ENCODE assay signal across 19 cellular contexts in genomic region chr2:99747842-99748241, GRCh38.
"Had no signal": no experiment of that assay in that cellular context is flagged by ENCODE, and none has a peak within 500 bp of the region (broad histone marks: within the 10 kb centered on the region; RNA-seq: fewer than 3 reads in every experiment).

No MANE protein-coding gene starts in this region.

- ATAC-seq: foreskin keratinocyte; left lobe of liver; lower lobe of right lung; naive thymus-derived CD8-positive, alpha-beta T cell had no signal

- H3K9me3 Mint-ChIP-seq: neural crest cell, type B pancreatic cell had no signal

- H3K27ac ChIP-seq: colonic mucosa, foreskin keratinocyte, lower lobe of right lung, suprapubic skin, thyroid gland had no signal

- H3K4me3 ChIP-seq: colonic mucosa, lower lobe of right lung, suprapubic skin, thyroid gland had no signal

- H3K9me3 ChIP-seq: colonic mucosa, lower lobe of right lung, suprapubic skin, thyroid gland had no signal

- H3K4me1 Mint-ChIP-seq: memory B cell had no signal

- H3K27ac Mint-ChIP-seq: memory B cell; naive thymus-derived CD8-positive, alpha-beta T cell; type B pancreatic cell had no signal

- DNase-seq: colonic mucosa; dermis blood vessel endothelial cell; erythroblast; foreskin keratinocyte; head of caudate nucleus; hippocampal formation; islet precursor cell; lower lobe of right lung; naive thymus-derived CD8-positive, alpha-beta T cell; small intestine; stimulated activated CD4-positive, alpha-beta T cell treated with anti-CD3 and anti-CD28 coated beads, Interleukin-12 subunit alpha, Interleukin-12 subunit beta, amount 100 ng/mL, for 4 hours; stimulated activated CD4-positive, alpha-beta T cell treated with anti-CD3 and anti-CD28 coated beads, Interleukin-2, amount 100 ng/mL, for 48 hours; stimulated activated naive CD4-positive, alpha-beta T cell treated with Interleukin-2 at 50 U/mL for 16 hours; thyroid gland had no signal

- H3K36me3 ChIP-seq: colonic mucosa, lower lobe of right lung, suprapubic skin, thyroid gland had no signal

- H3K4me3 Mint-ChIP-seq: memory B cell; naive thymus-derived CD8-positive, alpha-beta T cell; neural crest cell; type B pancreatic cell had no signal

- H3K27me3 ChIP-seq: colonic mucosa, foreskin keratinocyte, suprapubic skin, thyroid gland had no signal

- H3K27me3 Mint-ChIP-seq: memory B cell, type B pancreatic cell had no signal

- H3K4me1 ChIP-seq: colonic mucosa, foreskin keratinocyte, lower lobe of right lung, suprapubic skin, thyroid gland had no signal
